1 cellular context compared by ENCODE assay signal in genomic region chr19:16146112-16146511, GRCh38.
TF ChIP-seq lines count a peak whose summit lies in the region.

No MANE protein-coding gene starts in this region.

TF ChIP-seq in HepG2, 621 proteins besides CTCF, POLR2A, EP300 and RAD21:
- TF ChIP-seq ZNF501 (CRISPR knock-in tag; IDR thresholded peaks at IDR 0.05), result no peak
- TF ChIP-seq ZNF121 (CRISPR knock-in tag; IDR thresholded peaks at IDR 0.05), result 0 out of 2 replicates have a peak, but pooled peaks have one; percentile 37
TF ChIP-seq in HepG2: peak in this region for 1.
